9 cellular contexts compared by ENCODE assay signal in genomic region chr4:7719354-7720174, GRCh38.
DNase-seq lines count a peak whose midpoint lies in the region; ATAC-seq and TF ChIP-seq lines count a peak whose summit lies in the region.
"Had no signal": no experiment of that assay in that cellular context is flagged by ENCODE, and none has a peak within 500 bp of the region (broad histone marks: within the 10 kb centered on the region; RNA-seq: fewer than 3 reads in every experiment).

No MANE protein-coding gene starts in this region.

- no peak overlapping the region for H3K4me3 Mint-ChIP-seq in MCF 10A (ENCODE audit: unreplicated experiment)

- peaks cover 24% of the 10 kb centered on the region for H3K27me3 Mint-ChIP-seq in MCF 10A (ENCODE audit: insufficient read depth, unreplicated experiment)

- BruUV-seq in MCF 10A (replicated peaks; lab: Mats Ljungman, UMichigan), result no TSS peak

- no peak for ATAC-seq in HG03139 (IDR thresholded peaks at IDR 0.05; ENCODE audit: unreplicated experiment)
- ATAC-seq in GM21717 (IDR thresholded peaks at IDR 0.05; ENCODE audit: unreplicated experiment), result no peak

- DNase-seq in DMS53 (lab: John Stamatoyannopoulos, UW) (peak; percentile 67), Kasumi-1 (lab: John Stamatoyannopoulos, UW) (peak; percentile 28 to 33), MCF 10A (ENCODE audit: unreplicated experiment) (peak; percentile 38), kidney tubule cell (ENCODE audit: low spot score) (peak; percentile 20)
- peak; percentile 36 to 64 (median 41) for DNase-seq in stimulated activated CD4-positive, alpha-beta T cell treated with anti-CD3 and anti-CD28 coated beads, TNF-alpha, amount 100 ng/mL, for 24 hours (ENCODE audit: low read depth in 3 of 3)

- no peak overlapping the region for H3K4me3 ChIP-seq in WI38 (ENCODE audit: low read depth, low read length)
- H3K4me3 ChIP-seq: SK-N-MC had no signal

- H3K27ac Mint-ChIP-seq in MCF 10A (ENCODE audit: low read depth, unreplicated experiment), result no peak overlapping the region

- peak; percentile 75 for TF ChIP-seq CTCF in WI38 (IDR thresholded peaks at IDR 0.05; ENCODE audit: low read depth, low read length)
- TF ChIP-seq CTCF in MCF 10A (IDR thresholded peaks at IDR 0.05; ENCODE audit: unreplicated experiment), result peak; percentile 75

- POLR2A ChIA-PET in MCF 10A (lab: Yijun Ruan, JAX), result no interaction called here

- H3K36me3 Mint-ChIP-seq in MCF 10A (ENCODE audit: insufficient read depth, unreplicated experiment), result no peaks in the 10 kb centered on the region

- H3K4me1 Mint-ChIP-seq in MCF 10A (ENCODE audit: insufficient read depth, unreplicated experiment), result no peaks in the 10 kb centered on the region

- CTCF ChIA-PET in MCF 10A (lab: Yijun Ruan, JAX), result interaction anchor here (0.5 to 2.2 kb wide), 38 partner anchors 8 to 598 kb away, joined by 3 to 9 read pairs (median 4); partner anchors contain the start of gene SORCS2

- peaks cover 8% of the 10 kb centered on the region for H3K9me3 Mint-ChIP-seq in MCF 10A (ENCODE audit: unreplicated experiment)

- intact Hi-C loops in MCF 10A (cut with micrococcal nuclease), result loop anchor here (1.0 to 10.0 kb wide), 4 partner anchors 257 to 527 kb away; partner anchors contain the start of gene SORCS2
